ENCODE assay signal across 1 cellular context in genomic region chr12:111413442-111414086, GRCh38.
TF ChIP-seq lines count a peak whose summit lies in the region.

No MANE protein-coding gene starts in this region.

TF ChIP-seq in K562, 482 proteins besides CTCF, POLR2A, EP300 and RAD21 (continued from another document and continues in another):
- TF ChIP-seq SIX5 (IDR thresholded peaks at IDR 0.05; ENCODE audit: borderline replicate concordance in 1 of 2, insufficient read depth in 1 of 2, low read depth in 1 of 2, low read length in 2 of 2) (no peak), HMG20B (CRISPR knock-in tag; IDR thresholded peaks at IDR 0.05) (no peak), XRCC3 (IDR thresholded peaks at IDR 0.05) (no peak), TRIM28 (IDR thresholded peaks at IDR 0.05) (no peak), CREM (IDR thresholded peaks at IDR 0.05; ENCODE audit: low read depth) (no peak), ZNF766 (CRISPR knock-in tag; conservative IDR thresholded peaks at IDR 0.05) (no peak), L3MBTL2 (IDR thresholded peaks at IDR 0.05) (no peak), GABPB2 (CRISPR knock-in tag; conservative IDR thresholded peaks at IDR 0.05) (no peak), TAF7 (tag; IDR thresholded peaks at IDR 0.05) (no peak), HNRNPLL (IDR thresholded peaks at IDR 0.05; ENCODE audit: low read depth, low read length, poor library complexity, severe bottlenecking) (no peak), NFE2L1 (tag; IDR thresholded peaks at IDR 0.05; ENCODE audit: borderline replicate concordance, low read depth) (no peak), ZNF668 (CRISPR knock-in tag; IDR thresholded peaks at IDR 0.05) (no peak), ZNF121 (CRISPR knock-in tag; conservative IDR thresholded peaks at IDR 0.05) (no peak), YBX1 (IDR thresholded peaks at IDR 0.05) (no peak), ZNF347 (CRISPR knock-in tag; IDR thresholded peaks at IDR 0.05; ENCODE audit: low read depth) (no peak), DMBX1 (CRISPR knock-in tag; IDR thresholded peaks at IDR 0.05; ENCODE audit: borderline replicate concordance) (no peak), FOXK1 (CRISPR knock-in tag; IDR thresholded peaks at IDR 0.05; ENCODE audit: borderline replicate concordance) (no peak), BRD4 (IDR thresholded peaks at IDR 0.05) (no peak), HIVEP1 (CRISPR knock-in tag; IDR thresholded peaks at IDR 0.05) (no peak), HMG20A (CRISPR knock-in tag; conservative IDR thresholded peaks at IDR 0.05) (no peak), RBM34 (IDR thresholded peaks at IDR 0.05; ENCODE audit: borderline replicate concordance, insufficient read depth, low read length) (no peak), GABPA (tag; conservative IDR thresholded peaks at IDR 0.05; ENCODE audit: low read depth) (no peak), ZNF740 (CRISPR knock-in tag; IDR thresholded peaks at IDR 0.05) (no peak), ZNF740 (tag; IDR thresholded peaks at IDR 0.05) (no peak), SNRNP70 (optimal IDR thresholded peaks at IDR 0.05; ENCODE audit: low read depth, low read length) (no peak), TEAD1 (CRISPR knock-in tag; IDR thresholded peaks at IDR 0.05) (no peak), CBFA2T2 (conservative IDR thresholded peaks at IDR 0.05) (peak; percentile 40; the same call in 1 of the 2 replicates), TCFL5 (CRISPR knock-in tag; conservative IDR thresholded peaks at IDR 0.05) (no peak), MYBL2 (IDR thresholded peaks at IDR 0.05; ENCODE audit: low read depth) (no peak), MYBL2 (CRISPR knock-in tag; IDR thresholded peaks at IDR 0.05; ENCODE audit: borderline replicate concordance) (no peak), ZNF354B (CRISPR knock-in tag; IDR thresholded peaks at IDR 0.05) (no peak), PHB (CRISPR knock-in tag; IDR thresholded peaks at IDR 0.05) (no peak), FOSL1 (tag; conservative IDR thresholded peaks at IDR 0.05) (peak; percentile 87), ZNF175 (CRISPR knock-in tag; IDR thresholded peaks at IDR 0.05; ENCODE audit: low read depth) (no peak), ZNF511 (CRISPR knock-in tag; IDR thresholded peaks at IDR 0.05) (no peak), HOXB6 (CRISPR knock-in tag; IDR thresholded peaks at IDR 0.05; ENCODE audit: borderline replicate concordance) (no peak), SIRT6 (IDR thresholded peaks at IDR 0.05; ENCODE audit: low read depth, low read length) (no peak), ZC3H11A (IDR thresholded peaks at IDR 0.05; ENCODE audit: low read depth, low read length) (no peak), ZSCAN29 (IDR thresholded peaks at IDR 0.05) (no peak), ATF7 (IDR thresholded peaks at IDR 0.05) (no peak), MCM5 (IDR thresholded peaks at IDR 0.05; ENCODE audit: low read depth) (no peak), CGGBP1 (CRISPR knock-in tag; IDR thresholded peaks at IDR 0.05) (no peak), TCF15 (CRISPR knock-in tag; IDR thresholded peaks at IDR 0.05) (no peak), CTBP1 (IDR thresholded peaks at IDR 0.05; ENCODE audit: borderline replicate concordance) (peak; percentile 37; the same call in 1 of the 2 replicates), ZNF609 (CRISPR knock-in tag; IDR thresholded peaks at IDR 0.05; ENCODE audit: borderline replicate concordance) (no peak), MAFF (IDR thresholded peaks at IDR 0.05; ENCODE audit: low read length) (no peak), THAP12 (CRISPR knock-in tag; IDR thresholded peaks at IDR 0.05) (no peak)
- TF ChIP-seq, protein P1, sequence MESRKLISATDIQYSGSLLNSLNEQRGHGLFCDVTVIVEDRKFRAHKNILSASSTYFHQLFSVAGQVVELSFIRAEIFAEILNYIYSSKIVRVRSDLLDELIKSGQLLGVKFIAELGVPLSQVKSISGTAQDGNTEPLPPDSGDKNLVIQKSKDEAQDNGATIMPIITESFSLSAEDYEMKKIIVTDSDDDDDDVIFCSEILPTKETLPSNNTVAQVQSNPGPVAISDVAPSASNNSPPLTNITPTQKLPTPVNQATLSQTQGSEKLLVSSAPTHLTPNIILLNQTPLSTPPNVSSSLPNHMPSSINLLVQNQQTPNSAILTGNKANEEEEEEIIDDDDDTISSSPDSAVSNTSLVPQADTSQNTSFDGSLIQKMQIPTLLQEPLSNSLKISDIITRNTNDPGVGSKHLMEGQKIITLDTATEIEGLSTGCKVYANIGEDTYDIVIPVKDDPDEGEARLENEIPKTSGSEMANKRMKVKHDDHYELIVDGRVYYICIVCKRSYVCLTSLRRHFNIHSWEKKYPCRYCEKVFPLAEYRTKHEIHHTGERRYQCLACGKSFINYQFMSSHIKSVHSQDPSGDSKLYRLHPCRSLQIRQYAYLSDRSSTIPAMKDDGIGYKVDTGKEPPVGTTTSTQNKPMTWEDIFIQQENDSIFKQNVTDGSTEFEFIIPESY (CRISPR knock-in tag; IDR thresholded peaks at IDR 0.05), result no peak
- TF ChIP-seq, protein P2, sequence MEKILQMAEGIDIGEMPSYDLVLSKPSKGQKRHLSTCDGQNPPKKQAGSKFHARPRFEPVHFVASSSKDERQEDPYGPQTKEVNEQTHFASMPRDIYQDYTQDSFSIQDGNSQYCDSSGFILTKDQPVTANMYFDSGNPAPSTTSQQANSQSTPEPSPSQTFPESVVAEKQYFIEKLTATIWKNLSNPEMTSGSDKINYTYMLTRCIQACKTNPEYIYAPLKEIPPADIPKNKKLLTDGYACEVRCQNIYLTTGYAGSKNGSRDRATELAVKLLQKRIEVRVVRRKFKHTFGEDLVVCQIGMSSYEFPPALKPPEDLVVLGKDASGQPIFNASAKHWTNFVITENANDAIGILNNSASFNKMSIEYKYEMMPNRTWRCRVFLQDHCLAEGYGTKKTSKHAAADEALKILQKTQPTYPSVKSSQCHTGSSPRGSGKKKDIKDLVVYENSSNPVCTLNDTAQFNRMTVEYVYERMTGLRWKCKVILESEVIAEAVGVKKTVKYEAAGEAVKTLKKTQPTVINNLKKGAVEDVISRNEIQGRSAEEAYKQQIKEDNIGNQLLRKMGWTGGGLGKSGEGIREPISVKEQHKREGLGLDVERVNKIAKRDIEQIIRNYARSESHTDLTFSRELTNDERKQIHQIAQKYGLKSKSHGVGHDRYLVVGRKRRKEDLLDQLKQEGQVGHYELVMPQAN (IDR thresholded peaks at IDR 0.05; ENCODE audit: borderline replicate concordance), result no peak
- TF ChIP-seq, protein P3, sequence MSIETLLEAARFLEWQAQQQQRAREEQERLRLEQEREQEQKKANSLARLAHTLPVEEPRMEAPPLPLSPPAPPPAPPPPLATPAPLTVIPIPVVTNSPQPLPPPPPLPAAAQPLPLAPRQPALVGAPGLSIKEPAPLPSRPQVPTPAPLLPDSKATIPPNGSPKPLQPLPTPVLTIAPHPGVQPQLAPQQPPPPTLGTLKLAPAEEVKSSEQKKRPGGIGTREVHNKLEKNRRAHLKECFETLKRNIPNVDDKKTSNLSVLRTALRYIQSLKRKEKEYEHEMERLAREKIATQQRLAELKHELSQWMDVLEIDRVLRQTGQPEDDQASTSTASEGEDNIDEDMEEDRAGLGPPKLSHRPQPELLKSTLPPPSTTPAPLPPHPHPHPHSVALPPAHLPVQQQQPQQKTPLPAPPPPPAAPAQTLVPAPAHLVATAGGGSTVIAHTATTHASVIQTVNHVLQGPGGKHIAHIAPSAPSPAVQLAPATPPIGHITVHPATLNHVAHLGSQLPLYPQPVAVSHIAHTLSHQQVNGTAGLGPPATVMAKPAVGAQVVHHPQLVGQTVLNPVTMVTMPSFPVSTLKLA (conservative IDR thresholded peaks at IDR 0.05), result no peak
- TF ChIP-seq, protein P4, sequence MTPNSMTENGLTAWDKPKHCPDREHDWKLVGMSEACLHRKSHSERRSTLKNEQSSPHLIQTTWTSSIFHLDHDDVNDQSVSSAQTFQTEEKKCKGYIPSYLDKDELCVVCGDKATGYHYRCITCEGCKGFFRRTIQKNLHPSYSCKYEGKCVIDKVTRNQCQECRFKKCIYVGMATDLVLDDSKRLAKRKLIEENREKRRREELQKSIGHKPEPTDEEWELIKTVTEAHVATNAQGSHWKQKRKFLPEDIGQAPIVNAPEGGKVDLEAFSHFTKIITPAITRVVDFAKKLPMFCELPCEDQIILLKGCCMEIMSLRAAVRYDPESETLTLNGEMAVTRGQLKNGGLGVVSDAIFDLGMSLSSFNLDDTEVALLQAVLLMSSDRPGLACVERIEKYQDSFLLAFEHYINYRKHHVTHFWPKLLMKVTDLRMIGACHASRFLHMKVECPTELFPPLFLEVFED (CRISPR knock-in tag; conservative IDR thresholded peaks at IDR 0.05), result no peak
- TF ChIP-seq, protein P5, sequence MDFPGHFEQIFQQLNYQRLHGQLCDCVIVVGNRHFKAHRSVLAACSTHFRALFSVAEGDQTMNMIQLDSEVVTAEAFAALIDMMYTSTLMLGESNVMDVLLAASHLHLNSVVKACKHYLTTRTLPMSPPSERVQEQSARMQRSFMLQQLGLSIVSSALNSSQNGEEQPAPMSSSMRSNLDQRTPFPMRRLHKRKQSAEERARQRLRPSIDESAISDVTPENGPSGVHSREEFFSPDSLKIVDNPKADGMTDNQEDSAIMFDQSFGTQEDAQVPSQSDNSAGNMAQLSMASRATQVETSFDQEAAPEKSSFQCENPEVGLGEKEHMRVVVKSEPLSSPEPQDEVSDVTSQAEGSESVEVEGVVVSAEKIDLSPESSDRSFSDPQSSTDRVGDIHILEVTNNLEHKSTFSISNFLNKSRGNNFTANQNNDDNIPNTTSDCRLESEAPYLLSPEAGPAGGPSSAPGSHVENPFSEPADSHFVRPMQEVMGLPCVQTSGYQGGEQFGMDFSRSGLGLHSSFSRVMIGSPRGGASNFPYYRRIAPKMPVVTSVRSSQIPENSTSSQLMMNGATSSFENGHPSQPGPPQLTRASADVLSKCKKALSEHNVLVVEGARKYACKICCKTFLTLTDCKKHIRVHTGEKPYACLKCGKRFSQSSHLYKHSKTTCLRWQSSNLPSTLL (IDR thresholded peaks at IDR 0.05), result no peak
